26 cellular contexts compared by ENCODE assay signal in the genomic region with DNA sequence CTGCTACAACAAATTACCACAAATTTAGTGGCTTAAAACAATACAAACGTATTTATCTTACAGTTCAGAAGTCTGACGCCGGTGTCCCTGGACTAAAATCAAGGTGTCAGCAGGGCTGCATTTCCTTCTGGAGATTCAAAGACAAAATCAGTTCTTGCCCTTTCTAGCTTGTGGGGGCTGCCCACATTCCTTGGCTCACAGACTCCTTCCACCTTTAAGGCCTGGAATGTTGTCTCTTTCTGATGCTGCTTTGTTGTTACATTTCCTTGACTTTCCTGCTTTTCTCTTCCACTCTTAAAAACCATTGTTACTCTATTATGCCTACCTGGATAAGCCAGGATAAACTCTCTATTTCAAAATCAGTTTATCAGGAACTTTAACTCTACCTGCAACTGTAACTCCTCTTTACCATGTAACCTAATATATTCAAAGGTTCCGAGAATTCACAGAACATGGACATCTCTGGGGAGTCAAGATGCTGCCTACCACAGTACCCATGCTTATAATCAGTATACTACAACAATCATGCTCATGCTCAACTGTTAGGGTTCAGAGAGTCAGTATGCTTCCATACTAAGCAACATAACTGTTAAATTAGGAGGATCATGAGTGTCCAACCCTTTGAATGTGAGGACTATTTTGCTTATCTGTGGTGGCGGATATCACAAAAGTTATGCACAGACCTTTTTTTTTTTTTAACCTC. TPM values are rescaled to one million over a fixed set of nuclear protein-coding genes. Genes with fewer than 3 reads are reported as not detected.
DNase-seq lines count a peak whose midpoint lies in the region; ATAC-seq and TF ChIP-seq lines count a peak whose summit lies in the region.
"Had no signal": no experiment of that assay in that cellular context is flagged by ENCODE, and none has a peak within 500 bp of the region (broad histone marks: within the 10 kb centered on the region; RNA-seq: fewer than 3 reads in every experiment).

No MANE protein-coding gene starts in this region.

- WGBS in adrenal gland, 4 donors = 68 to 85% (median 77%) methylated on average over 5 of the region's 5 CpGs

- DNase-seq in activated T-cell treated with anti-CD3 and anti-CD28 coated beads, Interleukin-2, amount 50 U/mL, for 72 hours = no peak
- no peak for DNase-seq in activated T-cell treated with anti-CD3 and anti-CD28 coated beads, Interleukin-2, amount 50 U/mL, for 48 hours
- DNase-seq in WTC11 (ENCODE audit: low spot score) (no peak), iPS DF 19.7 (ENCODE audit: low read depth, low spot score) (peak; percentile 9), T-cell (no peak), adrenal gland (no peak), H7 (no peak)
- DNase-seq: ACHN; BE2C; CD8-positive, alpha-beta memory T cell; DMS 273 treated with DMSO at 0.1 percent for 48 hours; DMS79; EL; GDM1; MG63; NCI-H2029; NCI-H446; NCI-H526; NCI-H82; NK-92 treated with Interleukin-12 subunit alpha and Interleukin-12 subunit beta, amount 100 ng/mL, for 24 hours; PC-3; SJCRH30 had no signal

- no peaks in the 10 kb centered on the region for H3K36me3 Mint-ChIP-seq in activated T-cell treated with anti-CD3 and anti-CD28 coated beads, Interleukin-2, amount 50 U/mL, for 72 hours (ENCODE audit: insufficient read depth in 2 of 2)
- H3K36me3 Mint-ChIP-seq in WTC11 = peaks cover 4% of the 10 kb centered on the region
- H3K36me3 Mint-ChIP-seq in T-cell = peaks cover 6% of the 10 kb centered on the region
- H3K36me3 Mint-ChIP-seq: CD14-positive monocyte; CD8-positive, alpha-beta memory T cell had no signal

- intact Hi-C loops in adrenal gland (cut with DNase I) = no loop called here

- no peaks in the 10 kb centered on the region for H3K9me3 ChIP-seq in adrenal gland (replicated peaks in 1 of 3)
- H3K9me3 ChIP-seq: BE2C, MG63, SJCRH30 had no signal

- no peak overlapping the region for H3K27ac ChIP-seq in adrenal gland
- H3K27ac ChIP-seq: 22Rv1, SJCRH30 had no signal

- CTCF ChIA-PET in WTC11 (lab: Charles Lee) (interaction anchor here (0.9 to 3.1 kb wide), 3 partner anchors 55 to 72 kb away, joined by 3 to 13 read pairs (median 5); a partner anchor contains a TSS), T-cell (lab: Charles Lee) (interaction anchor here (1.1 to 1.3 kb wide), 2 partner anchors 19 to 55 kb away, joined by 3 to 5 read pairs; no protein-coding TSS in a partner anchor)

- H3K4me1 Mint-ChIP-seq in activated T-cell treated with anti-CD3 and anti-CD28 coated beads, Interleukin-2, amount 50 U/mL, for 72 hours (ENCODE audit: low read depth) = peaks cover 33% of the 10 kb centered on the region
- H3K4me1 Mint-ChIP-seq in WTC11 (peaks cover 42% of the 10 kb centered on the region), T-cell (peaks cover 50 to 63% (median 51%) of the 10 kb centered on the region in 3 donors)
- H3K4me1 Mint-ChIP-seq: CD14-positive monocyte had no signal

- H3K27me3 ChIP-seq in adrenal gland = no peaks in the 10 kb centered on the region
- no peaks in the 10 kb centered on the region for H3K27me3 ChIP-seq in H7 (ENCODE audit: control insufficient read depth, insufficient read depth, low read length)
- H3K27me3 ChIP-seq: BE2C, MG63, SJCRH30 had no signal

- H3K27ac Mint-ChIP-seq in activated T-cell treated with anti-CD3 and anti-CD28 coated beads, Interleukin-2, amount 50 U/mL, for 72 hours = peak overlapping the region; percentile 15
- peak overlapping the region; percentile 4; the same call in 1 of the 2 replicates for H3K27ac Mint-ChIP-seq in WTC11
- no peak overlapping the region for H3K27ac Mint-ChIP-seq in T-cell
- H3K27ac Mint-ChIP-seq: CD14-positive monocyte; CD8-positive, alpha-beta memory T cell had no signal

- H3K4me3 ChIP-seq in adrenal gland (no peak overlapping the region), H7 (ENCODE audit: insufficient read depth, low read depth, low read length) (no peak overlapping the region)
- H3K4me3 ChIP-seq: GM12878, MG63, SJCRH30 had no signal

- H3K4me3 Mint-ChIP-seq in activated T-cell treated with anti-CD3 and anti-CD28 coated beads, Interleukin-2, amount 50 U/mL, for 72 hours = no peak overlapping the region
- H3K4me3 Mint-ChIP-seq in WTC11 = no peak overlapping the region
- H3K4me3 Mint-ChIP-seq in T-cell = no peak overlapping the region
- H3K4me3 Mint-ChIP-seq: CD8-positive, alpha-beta memory T cell had no signal

- H3K27me3 Mint-ChIP-seq in activated T-cell treated with anti-CD3 and anti-CD28 coated beads, Interleukin-2, amount 50 U/mL, for 72 hours (ENCODE audit: low read depth) = no peaks in the 10 kb centered on the region
- H3K27me3 Mint-ChIP-seq in WTC11 (ENCODE audit: low read depth) = no peaks in the 10 kb centered on the region
- H3K27me3 Mint-ChIP-seq in T-cell = no peaks in the 10 kb centered on the region
- H3K27me3 Mint-ChIP-seq: CD8-positive, alpha-beta memory T cell had no signal

- POLR2A ChIA-PET in WTC11 (lab: Charles Lee) (no interaction called here), T-cell (lab: Charles Lee) (interaction anchor here in 1 of 2 donors (1.1 kb wide), 1 partner anchor 27 kb away, joined by 3 read pairs; no protein-coding TSS in a partner anchor)

- ATAC-seq in activated T-cell treated with anti-CD3 and anti-CD28 coated beads, Interleukin-2, amount 50 U/mL, for 72 hours (replicated peaks in 1 of 2) = no peak
- ATAC-seq in WTC11 (peak; percentile 71), T-cell (replicated peaks in 1 of 4) (no peak)
- ATAC-seq: PC-3, Right ventricle myocardium inferior had no signal

- H3K4me1 ChIP-seq in adrenal gland (replicated peaks in 1 of 2) = peaks cover 11 to 13% of the 10 kb centered on the region in 2 donors
- H3K4me1 ChIP-seq: BE2C, SJCRH30 had no signal

- no peak for TF ChIP-seq POLR2A in adrenal gland (IDR thresholded peaks at IDR 0.05)

- H3K36me3 ChIP-seq in adrenal gland (replicated peaks in 1 of 2) (no peaks in the 10 kb centered on the region), H7 (replicated peaks; ENCODE audit: control insufficient read depth, insufficient read depth, low read length) (no peaks in the 10 kb centered on the region)
- H3K36me3 ChIP-seq: BE2C, MG63, SJCRH30 had no signal

- TF ChIP-seq CTCF in WTC11 (IDR thresholded peaks at IDR 0.05) (no peak), adrenal gland (IDR thresholded peaks at IDR 0.05) (no peak)

- H3K9me3 Mint-ChIP-seq in activated T-cell treated with anti-CD3 and anti-CD28 coated beads, Interleukin-2, amount 50 U/mL, for 72 hours = no peaks in the 10 kb centered on the region
- H3K9me3 Mint-ChIP-seq in WTC11 (peaks cover 6% of the 10 kb centered on the region), T-cell (no peaks in the 10 kb centered on the region)
- H3K9me3 Mint-ChIP-seq: CD8-positive, alpha-beta memory T cell had no signal

TF ChIP-seq in WTC11, 78 proteins besides CTCF, POLR2A, EP300 and RAD21:
- TF ChIP-seq MXD4 (CRISPR knock-in tag; IDR thresholded peaks at IDR 0.05; ENCODE audit: borderline replicate concordance) = no peak
- no peak for TF ChIP-seq NR1H2 (CRISPR knock-in tag; IDR thresholded peaks at IDR 0.05)
- no peak for TF ChIP-seq PRRX2 (CRISPR knock-in tag; IDR thresholded peaks at IDR 0.05)

RNA-seq across cellular contexts. Expression of a gene that starts 27.4 kb away (rescaled TPM):
- total RNA-seq in activated T-cell treated with anti-CD3 and anti-CD28 coated beads, Interleukin-2, amount 50 U/mL, for 72 hours = 10 to 100 TPM; 15.3 to 22.5 TPM
- total RNA-seq in WTC11 (2021) = 89.7 to 113 TPM (median 96.6 TPM) in 3 replicates
- total RNA-seq in T-cell = 10 to 100 TPM in 2 of 5 donors, 1 to 10 TPM in 3; 7.4 to 16.3 (median 8.2) TPM
- 10 to 100 TPM; 35.3 to 84.1 (median 49.5) TPM for total RNA-seq in adrenal gland
- polyA plus RNA-seq in adrenal gland = 10 to 100 TPM; 11.5 to 33.1 (median 14.4) TPM
- total RNA-seq in H7 (2014; rRNA removed; shearing (Covaris generic)) = 69.4 and 101 TPM in 2 replicates
- polyA plus RNA-seq: CD14-positive monocyte had no signal

Comparison
In these comparisons a context has a peak if more than half of its experiments do, and no peak if none do; other contexts are left out.
1. H3K27ac Mint-ChIP-seq: peak in activated T-cell treated with anti-CD3 and anti-CD28 coated beads, Interleukin-2, amount 50 U/mL, for 72 hours (single experiment) and WTC11 (single experiment); none in T-cell (0 of 2).